Comparison of ENCODE assay signal across 26 cellular contexts in the genomic region with DNA sequence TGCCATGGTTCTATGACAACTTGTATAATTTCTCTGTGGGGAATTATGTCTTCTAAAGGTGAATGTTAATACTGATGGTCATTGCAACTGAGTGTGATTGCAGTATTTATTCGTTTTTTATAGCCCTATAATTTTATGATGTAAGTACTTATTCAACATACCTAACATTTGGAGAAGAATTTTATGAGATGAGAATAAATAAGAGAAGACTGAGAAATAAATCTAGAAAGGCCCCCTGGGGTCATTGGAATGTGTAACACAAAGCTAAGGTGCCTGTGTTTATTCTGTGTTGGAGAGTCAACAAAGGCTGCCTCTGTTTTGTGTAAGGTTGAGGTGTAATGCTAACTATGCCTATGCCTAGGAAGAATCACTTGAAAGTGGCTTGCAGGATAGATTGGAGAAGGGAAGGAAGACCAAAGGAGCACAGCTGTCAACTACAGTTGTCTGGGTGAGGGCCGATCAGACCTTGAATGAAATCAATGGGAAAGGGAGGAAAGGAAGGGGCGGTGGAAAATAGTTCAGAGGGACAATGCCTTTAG.
DNase-seq lines count a peak whose midpoint lies in the region; ATAC-seq, FAIRE-seq and TF ChIP-seq lines count a peak whose summit lies in the region.
"Had no signal": no experiment of that assay in that cellular context is flagged by ENCODE, and none has a peak within 500 bp of the region (broad histone marks: within the 10 kb centered on the region; RNA-seq: fewer than 3 reads in every experiment).

No MANE protein-coding gene starts in this region.

- CTCF ChIA-PET in WTC11 (lab: Charles Lee), result no interaction called here

- H3K27ac ChIP-seq in HUES48 (ENCODE audit: low read depth, low read length), result peak overlapping the region; percentile 32
- H3K27ac ChIP-seq: C4-2B, PC-9, SJCRH30 had no signal

- peaks cover 9% of the 10 kb centered on the region for H3K9me3 Mint-ChIP-seq in WTC11
- H3K9me3 Mint-ChIP-seq in nephron progenitor cell, result no peaks in the 10 kb centered on the region

- ATAC-seq in WTC11 (peak; percentile 90), GM18502 (IDR thresholded peaks at IDR 0.05; ENCODE audit: poor library complexity, unreplicated experiment) (no peak)
- ATAC-seq: CD8-positive, alpha-beta T cell; HepG2; K562; Right ventricle myocardium inferior; SK-N-SH treated with all-trans-retinoic acid at 6 μM for 48 hours; T-helper 17 cell had no signal

- no peaks in the 10 kb centered on the region for H3K36me3 ChIP-seq in HUES48 (ENCODE audit: control insufficient read depth, insufficient read depth, low read length)
- H3K36me3 ChIP-seq: SJCRH30 had no signal

- H3K36me3 Mint-ChIP-seq in WTC11 (peaks cover 4% of the 10 kb centered on the region; the same call in 1 of the 2 replicates), nephron progenitor cell (ENCODE audit: low read depth) (no peaks in the 10 kb centered on the region)
- H3K36me3 Mint-ChIP-seq: CD8-positive, alpha-beta T cell had no signal

- TF ChIP-seq CTCF in WTC11 (IDR thresholded peaks at IDR 0.05), result no peak
- TF ChIP-seq CTCF in nephron progenitor cell (IDR thresholded peaks at IDR 0.05), result no peak

- no peak for FAIRE-seq in GM19239 (lab: Jason Lieb, UNC)
- FAIRE-seq: HepG2, K562 had no signal

- H3K27ac Mint-ChIP-seq in WTC11 (peak overlapping the region; percentile 56; the same call in 1 of the 2 replicates), nephron progenitor cell (peak overlapping the region; percentile 50)
- H3K27ac Mint-ChIP-seq: B cell; CD8-positive, alpha-beta T cell; T-helper 17 cell had no signal

- POLR2A ChIA-PET in WTC11 (lab: Charles Lee), result no interaction called here

- H3K4me1 Mint-ChIP-seq in WTC11 (peaks cover 17% of the 10 kb centered on the region), nephron progenitor cell (peaks cover 8% of the 10 kb centered on the region)
- H3K4me1 Mint-ChIP-seq: B cell, T-helper 17 cell had no signal

- no peaks in the 10 kb centered on the region for H3K9me3 ChIP-seq in HUES48 (ENCODE audit: control insufficient read depth, insufficient read depth, low read length)
- H3K9me3 ChIP-seq: SJCRH30 had no signal

- H3K27me3 Mint-ChIP-seq in WTC11 (ENCODE audit: low read depth) (no peaks in the 10 kb centered on the region), nephron progenitor cell (ENCODE audit: low read depth, poor library complexity) (peaks cover 3% of the 10 kb centered on the region)
- H3K27me3 Mint-ChIP-seq: T-helper 17 cell had no signal

- H3K9ac ChIP-seq in HUES48 (ENCODE audit: low read depth, low read length), result no peak overlapping the region

- H3K4me3 Mint-ChIP-seq in WTC11, result no peak overlapping the region
- H3K4me3 Mint-ChIP-seq in nephron progenitor cell, result no peak overlapping the region
- H3K4me3 Mint-ChIP-seq: B cell; CD8-positive, alpha-beta T cell; T-helper 17 cell had no signal

- DNase-seq in LoVo (ENCODE audit: low spot score) (peak; percentile 2), WTC11 (ENCODE audit: low spot score) (no peak), nephron progenitor cell (no peak), NCI-H2196 treated with DMSO at 0.1 percent for 48 hours (lab: John Stamatoyannopoulos, UW; ENCODE audit: unreplicated experiment) (no peak), GM19239 (ENCODE audit: insufficient read length, low spot score) (no peak)
- DNase-seq: CD8-positive, alpha-beta T cell; DMS 273 treated with DMSO at 0.1 percent for 48 hours; DND-41; Kasumi-1; MM.1S; NCI-H1694 treated with DMSO at 0.1 percent for 48 hours; NCI-H2081; NCI-H524; NCI-H82; NK-92 treated with Interleukin-12 subunit alpha and Interleukin-12 subunit beta, amount 100 ng/mL, for 24 hours; PC-9; SJCRH30; T-helper 17 cell had no signal

- H3K4me1 ChIP-seq in HUES48 (ENCODE audit: control insufficient read depth, insufficient read depth, low read length), result peaks cover 13% of the 10 kb centered on the region
- H3K4me1 ChIP-seq: SJCRH30 had no signal

- H3K4me3 ChIP-seq in HUES48 (ENCODE audit: low read depth, low read length), result no peak overlapping the region
- H3K4me3 ChIP-seq: K562, PC-9, SJCRH30 had no signal

- H3K27me3 ChIP-seq in HUES48 (ENCODE audit: control insufficient read depth, insufficient read depth, low read length), result no peaks in the 10 kb centered on the region
- H3K27me3 ChIP-seq: SJCRH30 had no signal

TF ChIP-seq in WTC11, 78 proteins besides CTCF, POLR2A, EP300 and RAD21:
- TF ChIP-seq, protein P1, sequence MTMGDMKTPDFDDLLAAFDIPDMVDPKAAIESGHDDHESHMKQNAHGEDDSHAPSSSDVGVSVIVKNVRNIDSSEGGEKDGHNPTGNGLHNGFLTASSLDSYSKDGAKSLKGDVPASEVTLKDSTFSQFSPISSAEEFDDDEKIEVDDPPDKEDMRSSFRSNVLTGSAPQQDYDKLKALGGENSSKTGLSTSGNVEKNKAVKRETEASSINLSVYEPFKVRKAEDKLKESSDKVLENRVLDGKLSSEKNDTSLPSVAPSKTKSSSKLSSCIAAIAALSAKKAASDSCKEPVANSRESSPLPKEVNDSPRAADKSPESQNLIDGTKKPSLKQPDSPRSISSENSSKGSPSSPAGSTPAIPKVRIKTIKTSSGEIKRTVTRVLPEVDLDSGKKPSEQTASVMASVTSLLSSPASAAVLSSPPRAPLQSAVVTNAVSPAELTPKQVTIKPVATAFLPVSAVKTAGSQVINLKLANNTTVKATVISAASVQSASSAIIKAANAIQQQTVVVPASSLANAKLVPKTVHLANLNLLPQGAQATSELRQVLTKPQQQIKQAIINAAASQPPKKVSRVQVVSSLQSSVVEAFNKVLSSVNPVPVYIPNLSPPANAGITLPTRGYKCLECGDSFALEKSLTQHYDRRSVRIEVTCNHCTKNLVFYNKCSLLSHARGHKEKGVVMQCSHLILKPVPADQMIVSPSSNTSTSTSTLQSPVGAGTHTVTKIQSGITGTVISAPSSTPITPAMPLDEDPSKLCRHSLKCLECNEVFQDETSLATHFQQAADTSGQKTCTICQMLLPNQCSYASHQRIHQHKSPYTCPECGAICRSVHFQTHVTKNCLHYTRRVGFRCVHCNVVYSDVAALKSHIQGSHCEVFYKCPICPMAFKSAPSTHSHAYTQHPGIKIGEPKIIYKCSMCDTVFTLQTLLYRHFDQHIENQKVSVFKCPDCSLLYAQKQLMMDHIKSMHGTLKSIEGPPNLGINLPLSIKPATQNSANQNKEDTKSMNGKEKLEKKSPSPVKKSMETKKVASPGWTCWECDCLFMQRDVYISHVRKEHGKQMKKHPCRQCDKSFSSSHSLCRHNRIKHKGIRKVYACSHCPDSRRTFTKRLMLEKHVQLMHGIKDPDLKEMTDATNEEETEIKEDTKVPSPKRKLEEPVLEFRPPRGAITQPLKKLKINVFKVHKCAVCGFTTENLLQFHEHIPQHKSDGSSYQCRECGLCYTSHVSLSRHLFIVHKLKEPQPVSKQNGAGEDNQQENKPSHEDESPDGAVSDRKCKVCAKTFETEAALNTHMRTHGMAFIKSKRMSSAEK (CRISPR knock-in tag; IDR thresholded peaks at IDR 0.05; ENCODE audit: borderline replicate concordance), result no peak
- TF ChIP-seq SOX15 (CRISPR knock-in tag; IDR thresholded peaks at IDR 0.05), result no peak
- no peak for TF ChIP-seq ZNF396 (CRISPR knock-in tag; IDR thresholded peaks at IDR 0.05; ENCODE audit: borderline replicate concordance)
- TF ChIP-seq, protein P2, sequence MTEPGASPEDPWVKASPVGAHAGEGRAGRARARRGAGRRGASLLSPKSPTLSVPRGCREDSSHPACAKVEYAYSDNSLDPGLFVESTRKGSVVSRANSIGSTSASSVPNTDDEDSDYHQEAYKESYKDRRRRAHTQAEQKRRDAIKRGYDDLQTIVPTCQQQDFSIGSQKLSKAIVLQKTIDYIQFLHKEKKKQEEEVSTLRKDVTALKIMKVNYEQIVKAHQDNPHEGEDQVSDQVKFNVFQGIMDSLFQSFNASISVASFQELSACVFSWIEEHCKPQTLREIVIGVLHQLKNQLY (CRISPR knock-in tag; IDR thresholded peaks at IDR 0.05), result no peak
